ENCODE assay signal across 9 cellular contexts in the genomic region with DNA sequence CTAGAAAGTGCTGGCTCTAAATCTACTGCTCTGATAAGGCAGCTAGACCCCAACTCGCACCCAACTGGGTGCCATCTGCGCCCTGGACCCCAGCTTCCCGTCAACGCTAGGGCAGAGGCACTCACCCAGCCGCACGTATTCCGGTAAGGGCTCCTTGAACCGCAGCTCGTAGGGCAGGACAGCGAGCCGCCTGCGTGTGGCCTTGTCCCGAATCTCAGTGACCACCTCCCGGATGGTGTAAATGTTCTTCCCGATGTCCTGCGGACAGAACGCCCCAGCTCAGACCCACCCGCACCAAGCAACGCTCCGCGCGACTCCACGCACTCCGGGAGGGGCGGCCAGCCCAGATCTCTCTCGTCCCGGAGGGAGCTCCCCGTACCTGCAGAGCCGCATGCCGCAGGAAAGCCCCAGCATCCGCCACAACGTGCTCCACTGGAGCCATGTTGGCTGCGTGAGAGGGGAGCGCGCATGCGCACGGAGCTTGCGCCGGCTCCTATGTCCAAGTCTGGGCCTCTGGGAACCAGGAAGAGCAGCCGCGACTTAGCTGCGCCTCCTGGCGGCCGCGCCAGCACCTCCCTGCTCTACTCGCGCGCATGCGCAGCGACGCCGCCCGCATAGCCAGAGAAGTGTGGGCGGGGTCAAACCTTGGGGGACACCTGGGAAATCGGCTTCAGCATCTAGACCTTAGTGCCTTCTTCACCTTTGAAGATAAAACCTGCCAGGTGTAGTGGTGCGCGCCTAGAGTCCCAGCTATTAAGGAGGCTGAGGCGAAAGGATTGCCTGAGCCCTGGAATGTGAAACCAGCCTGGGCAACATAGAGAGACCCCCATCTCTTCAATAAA. TPM values are rescaled to one million over a fixed set of nuclear protein-coding genes. Genes with fewer than 3 reads are reported as not detected.
DNase-seq lines count a peak whose midpoint lies in the region; ATAC-seq, FAIRE-seq and TF ChIP-seq lines count a peak whose summit lies in the region.
"Had no signal": no experiment of that assay in that cellular context is flagged by ENCODE, and none has a peak within 500 bp of the region (broad histone marks: within the 10 kb centered on the region; RNA-seq: fewer than 3 reads in every experiment).

NOB1 (minus strand) TSS at position 458 of the 842 bp plus-strand sequence; CDS start at position 442, 16 bp downstream.

- H3K4me3 ChIP-seq in WI38 (ENCODE audit: low read depth, low read length), result peak within 1 kb of the TSS; percentile 75
- H3K4me3 ChIP-seq in bronchial epithelial cell (ENCODE audit: low read depth, low read length), result peak within 1 kb of the TSS; percentile 98

- H3K27me3 ChIP-seq in bronchial epithelial cell (ENCODE audit: control insufficient read depth, insufficient read depth, low read length), result no peaks in the 10 kb centered on the region

- no peak for FAIRE-seq in bronchial epithelial cell (lab: Jason Lieb, UNC)
- FAIRE-seq: colon had no signal

- peak; percentile 96 for DNase-seq in AG08396 (ENCODE audit: low spot score)
- DNase-seq in NCI-H2227 (lab: John Stamatoyannopoulos, UW; ENCODE audit: unreplicated experiment), result peak; percentile 96
- DNase-seq in bronchial epithelial cell (ENCODE audit: low read depth), result peak; percentile 95
- peak; percentile 96 for DNase-seq in iPS-NIHi7 (ENCODE audit: extremely low spot score)
- peak; percentile 93 for DNase-seq in smooth muscle cell of the brain vasculature (ENCODE audit: low read depth, low spot score)

- TF ChIP-seq CTCF in WI38 (IDR thresholded peaks at IDR 0.05; ENCODE audit: low read depth, low read length), result peak; percentile 95
- peak; percentile 100 for TF ChIP-seq CTCF in bronchial epithelial cell (IDR thresholded peaks at IDR 0.05; ENCODE audit: insufficient read depth, low read length, severe bottlenecking)

- H3K36me3 ChIP-seq in bronchial epithelial cell (ENCODE audit: control insufficient read depth, insufficient read depth, low read length), result peaks cover 3% of the 10 kb centered on the region

- peak; percentile 88 for ATAC-seq in GM18873 (IDR thresholded peaks at IDR 0.05; ENCODE audit: low FRiP score, unreplicated experiment)
- ATAC-seq in HG03139 (IDR thresholded peaks at IDR 0.05; ENCODE audit: unreplicated experiment), result peak; percentile 87

RNA-seq across cellular contexts. Expression of gene NOB1, which starts in this region (rescaled TPM):
- total RNA-seq in bronchial epithelial cell, result 22.1 and 24.7 TPM in 2 replicates

Comparison
In these comparisons a context has a peak if more than half of its experiments do, and no peak if none do; other contexts are left out.
1. Peak in every context shown above with its lines: DNase-seq, ATAC-seq and H3K4me3 ChIP-seq.